ENCODE assay signal across 1 cellular context in genomic region chr9:129333961-129334743, GRCh38.
TF ChIP-seq lines count a peak whose summit lies in the region.

No MANE protein-coding gene starts in this region.

TF ChIP-seq in HepG2, 621 proteins besides CTCF, POLR2A, EP300 and RAD21 (continued from another document):
- no peak for TF ChIP-seq CEBPZ (IDR thresholded peaks at IDR 0.05; ENCODE audit: low read length)
